ENCODE assay signal across 12 cellular contexts in the genomic region with DNA sequence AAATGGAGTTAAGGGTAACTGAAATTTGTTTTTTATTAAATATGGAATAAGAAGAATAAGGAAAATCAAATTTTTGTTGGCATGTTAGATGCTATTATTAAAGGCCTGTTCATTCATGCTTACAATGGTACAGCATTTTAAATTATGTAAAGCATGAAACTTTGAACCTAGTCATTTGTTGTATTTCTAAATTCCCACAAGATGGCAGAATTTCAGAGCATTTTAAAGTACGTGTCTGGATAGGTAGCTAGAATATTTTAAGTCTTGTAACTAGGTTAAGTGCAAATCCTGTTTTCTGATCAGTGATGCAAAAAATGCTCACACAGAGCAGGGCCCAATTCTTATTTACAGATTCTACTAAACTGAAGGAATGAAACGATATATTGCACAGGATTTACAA.
DNase-seq lines count a peak whose midpoint lies in the region; ATAC-seq and TF ChIP-seq lines count a peak whose summit lies in the region.
"Had no signal": no experiment of that assay in that cellular context is flagged by ENCODE, and none has a peak within 500 bp of the region (broad histone marks: within the 10 kb centered on the region; RNA-seq: fewer than 3 reads in every experiment).

No MANE protein-coding gene starts in this region.

- no peak overlapping the region for H3K4me2 ChIP-seq in OCI-LY3 (ENCODE audit: low read length)

- no peaks in the 10 kb centered on the region for H3K4me1 Mint-ChIP-seq in activated naive CD8-positive, alpha-beta T cell treated with anti-CD3 and anti-CD28 coated beads, Interleukin-2, amount 50 U/mL, for 24 hours

- peaks cover 4% of the 10 kb centered on the region for H3K4me1 ChIP-seq in OCI-LY3 (ENCODE audit: low read length)

- H3K9ac ChIP-seq in OCI-LY3 (ENCODE audit: low read length), result no peak overlapping the region

- H3K9me3 Mint-ChIP-seq in activated naive CD8-positive, alpha-beta T cell treated with anti-CD3 and anti-CD28 coated beads, Interleukin-2, amount 50 U/mL, for 24 hours, result peaks cover 6% of the 10 kb centered on the region

- no peaks in the 10 kb centered on the region for H3K27me3 Mint-ChIP-seq in activated naive CD8-positive, alpha-beta T cell treated with anti-CD3 and anti-CD28 coated beads, Interleukin-2, amount 50 U/mL, for 24 hours

- H3K27ac Mint-ChIP-seq in activated naive CD8-positive, alpha-beta T cell treated with anti-CD3 and anti-CD28 coated beads, Interleukin-2, amount 50 U/mL, for 24 hours, result no peak overlapping the region

- H3K27me3 ChIP-seq in OCI-LY3 (ENCODE audit: low read depth, low read length), result no peaks in the 10 kb centered on the region

- no peak overlapping the region for H3K4me3 Mint-ChIP-seq in activated naive CD8-positive, alpha-beta T cell treated with anti-CD3 and anti-CD28 coated beads, Interleukin-2, amount 50 U/mL, for 24 hours

- H3K9me3 ChIP-seq in OCI-LY3 (ENCODE audit: insufficient read depth, low read length), result no peaks in the 10 kb centered on the region

- TF ChIP-seq CTCF in OCI-LY3 (IDR thresholded peaks at IDR 0.05; ENCODE audit: low read depth, low read length), result peak; percentile 60

- no peaks in the 10 kb centered on the region for H3K36me3 Mint-ChIP-seq in activated naive CD8-positive, alpha-beta T cell treated with anti-CD3 and anti-CD28 coated beads, Interleukin-2, amount 50 U/mL, for 24 hours (ENCODE audit: low read depth)

- no peaks in the 10 kb centered on the region for H3K36me3 ChIP-seq in OCI-LY3 (replicated peaks; ENCODE audit: low read depth, low read length)

- no peak overlapping the region for H2AFZ ChIP-seq in OCI-LY3 (ENCODE audit: low read depth, low read length)

- H4K20me1 ChIP-seq in OCI-LY3 (ENCODE audit: insufficient read depth, low read length), result no peaks in the 10 kb centered on the region

- H3K27ac ChIP-seq in OCI-LY3 (ENCODE audit: low read length), result no peak overlapping the region

- H3K79me2 ChIP-seq in OCI-LY3 (ENCODE audit: low read length), result no peaks in the 10 kb centered on the region

- peak; percentile 51 for DNase-seq in DMS53 (lab: John Stamatoyannopoulos, UW)
- peak; percentile 29 for DNase-seq in inferior parietal cortex (ENCODE audit: extremely low spot score)
- no peak for DNase-seq in activated naive CD8-positive, alpha-beta T cell treated with anti-CD3 and anti-CD28 coated beads, Interleukin-2, amount 50 U/mL, for 24 hours
- no peak for DNase-seq in activated T-cell treated with anti-CD3 and anti-CD28 coated beads, Interleukin-2, amount 50 U/mL, for 48 hours
- no peak for DNase-seq in germinal center (ENCODE audit: low spot score)
- DNase-seq: Calu3, NCI-H1694, occipital lobe, T-helper 2 cell had no signal

- no peak overlapping the region for H3K4me3 ChIP-seq in OCI-LY3 (ENCODE audit: low read length)

- ATAC-seq in HG03442 (IDR thresholded peaks at IDR 0.05; ENCODE audit: unreplicated experiment) (peak; percentile 52), GM18511 (IDR thresholded peaks at IDR 0.05; ENCODE audit: unreplicated experiment) (no peak)
- no peak for ATAC-seq in activated naive CD8-positive, alpha-beta T cell treated with anti-CD3 and anti-CD28 coated beads, Interleukin-2, amount 50 U/mL, for 24 hours

Comparison
In these comparisons a context has a peak if more than half of its experiments do, and no peak if none do; other contexts are left out.
1. DNase-seq: peak in DMS53 (single experiment) and inferior parietal cortex (single experiment); none in activated naive CD8-positive, alpha-beta T cell treated with anti-CD3 and anti-CD28 coated beads, Interleukin-2, amount 50 U/mL, for 24 hours (single experiment), activated T-cell treated with anti-CD3 and anti-CD28 coated beads, Interleukin-2, amount 50 U/mL, for 48 hours (0 of 2) and germinal center (single experiment).